ENCODE assay signal across 31 cellular contexts in genomic region chr19:27580906-27581305, GRCh38.
"Had no signal": no experiment of that assay in that cellular context is flagged by ENCODE, and none has a peak within 500 bp of the region (broad histone marks: within the 10 kb centered on the region; RNA-seq: fewer than 3 reads in every experiment).

No MANE protein-coding gene starts in this region.

- ATAC-seq: activated naive CD4-positive, alpha-beta T cell treated with anti-CD3 and anti-CD28 coated beads, Interleukin-2, amount 50 U/mL, for 72 hours; activated naive CD8-positive, alpha-beta T cell treated with anti-CD3 and anti-CD28 coated beads, Interleukin-2, amount 50 U/mL, for 24 hours; activated T-cell treated with anti-CD3 and anti-CD28 coated beads, Interleukin-2, amount 50 U/mL, for 4 hours; activated T-cell treated with anti-CD3 and anti-CD28 coated beads, Interleukin-2, amount 50 U/mL, for 72 hours; activated T-helper 17 cell treated with anti-CD3 and anti-CD28 coated beads, Interleukin-2, amount 50 U/mL, for 72 hours; body of pancreas had no signal

- H3K4me1 ChIP-seq: adrenal gland, ascending aorta, body of pancreas, breast epithelium had no signal

- FAIRE-seq: astrocyte, bronchial epithelial cell, colon had no signal

- H3K9me3 ChIP-seq: adrenal gland had no signal

- H3K36me3 ChIP-seq: adrenal gland, ascending aorta, brain microvascular endothelial cell, breast epithelium, cardiac muscle cell had no signal

- DNase-seq: activated effector memory CD4-positive, alpha-beta T cell treated with anti-CD3 and anti-CD28 coated beads, Interleukin-2, amount 50 U/mL, for 16 hours; activated effector memory CD4-positive, alpha-beta T cell treated with Interleukin-2 at 50 U/mL for 16 hours; activated gamma-delta T cell; activated gamma-delta T cell treated with Interleukin-2 at 50 U/mL for 16 hours; activated naive CD4-positive, alpha-beta T cell; activated naive CD4-positive, alpha-beta T cell treated with anti-CD3 and anti-CD28 coated beads for 36 hours; activated naive CD4-positive, alpha-beta T cell treated with anti-CD3 and anti-CD28 coated beads, Interleukin-2, amount 10 ng/mL, durations not matched to agents 7 days and 5 days; activated naive CD4-positive, alpha-beta T cell treated with anti-CD3 and anti-CD28 coated beads, Interleukin-2, amount 50 U/mL, for 16 hours; activated naive CD4-positive, alpha-beta T cell treated with Interleukin-2 at 50 U/mL for 16 hours; activated naive CD8-positive, alpha-beta T cell treated with anti-CD3 and anti-CD28 coated beads for 36 hours; activated naive CD8-positive, alpha-beta T cell treated with anti-CD3 and anti-CD28 coated beads, Interleukin-2, amount 10 ng/mL, durations not matched to agents 7 days and 5 days; activated naive CD8-positive, alpha-beta T cell treated with anti-CD3 and anti-CD28 coated beads, Interleukin-2, amount 50 U/mL, for 24 hours; activated T-cell treated with anti-CD3 and anti-CD28 coated beads, Interleukin-2, amount 50 U/mL, for 4 hours; activated T-cell treated with anti-CD3 and anti-CD28 coated beads, Interleukin-2, amount 50 U/mL, for 48 hours; activated T-cell treated with anti-CD3 and anti-CD28 coated beads, Interleukin-2, amount 50 U/mL, for 72 hours; adrenal gland; amniotic stem cell; amygdala; body of pancreas; brain microvascular endothelial cell; caudate nucleus; central memory CD4-positive, alpha-beta T cell; cerebellar nuclear complex had no signal

- H3K4me3 ChIP-seq: adrenal gland, ascending aorta, body of pancreas, breast epithelium, cardiac muscle cell had no signal

- H3K27ac ChIP-seq: adrenal gland, ascending aorta, body of pancreas, brain microvascular endothelial cell, breast epithelium, cardiac muscle cell had no signal

- H3K27me3 ChIP-seq: adrenal gland, ascending aorta, body of pancreas, brain microvascular endothelial cell, breast epithelium, cardiac muscle cell had no signal
